24 cellular contexts compared by ENCODE assay signal in genomic region chr19:17601683-17602082, GRCh38.
"Had no signal": no experiment of that assay in that cellular context is flagged by ENCODE, and none has a peak within 500 bp of the region (broad histone marks: within the 10 kb centered on the region; RNA-seq: fewer than 3 reads in every experiment).

No MANE protein-coding gene starts in this region.

- H3K36me3 ChIP-seq: breast epithelium, heart left ventricle, left lung, lower lobe of right lung, suprapubic skin, tibial artery had no signal

- ATAC-seq: activated CD8-positive, alpha-beta T cell treated with anti-CD3 and anti-CD28 coated beads for 36 hours; activated naive CD4-positive, alpha-beta T cell treated with anti-CD3 and anti-CD28 coated beads, Interleukin-2, amount 50 U/mL, for 72 hours; heart left ventricle; left lung; lower lobe of right lung; psoas muscle; T-helper 17 cell had no signal

- FAIRE-seq: endothelial cell of umbilical vein, islet of Langerhans had no signal

- DNase-seq: activated B cell treated with CpG ODN at 0.5 μM for 24 hours; activated CD4-positive, alpha-beta T cell treated with anti-CD3 and anti-CD28 coated beads, Interleukin-2, amount 50 U/mL, for 1 hour; activated CD8-positive, alpha-beta T cell treated with anti-CD3 and anti-CD28 coated beads for 36 hours; activated T-cell treated with anti-CD3 and anti-CD28 coated beads, Interleukin-2, amount 50 U/mL, for 48 hours; central memory CD4-positive, alpha-beta T cell; foreskin fibroblast; heart left ventricle; left lung; lower lobe of right lung; naive B cell; nephron progenitor cell; nucleus accumbens; psoas muscle; stimulated activated CD4-positive, alpha-beta T cell treated with anti-CD3 and anti-CD28 coated beads, Interleukin-15, amount 100 ng/mL, for 24 hours; stimulated activated naive CD4-positive, alpha-beta T cell; T-helper 17 cell; T1000; tibial artery had no signal

- H2AFZ ChIP-seq: parathyroid adenoma had no signal

- H3K9me3 ChIP-seq: breast epithelium, heart left ventricle, left lung, lower lobe of right lung, psoas muscle, suprapubic skin, tibial artery had no signal

- H3K79me2 ChIP-seq: parathyroid adenoma had no signal

- H3K9ac ChIP-seq: parathyroid adenoma had no signal

- H3K4me3 ChIP-seq: breast epithelium, heart left ventricle, left lung, lower lobe of right lung, psoas muscle, suprapubic skin, tibial artery had no signal

- H3K27ac ChIP-seq: heart left ventricle, left lung, lower lobe of right lung, parathyroid adenoma, psoas muscle, suprapubic skin, tibial artery had no signal
